16 cellular contexts compared by ENCODE assay signal in the genomic region with DNA sequence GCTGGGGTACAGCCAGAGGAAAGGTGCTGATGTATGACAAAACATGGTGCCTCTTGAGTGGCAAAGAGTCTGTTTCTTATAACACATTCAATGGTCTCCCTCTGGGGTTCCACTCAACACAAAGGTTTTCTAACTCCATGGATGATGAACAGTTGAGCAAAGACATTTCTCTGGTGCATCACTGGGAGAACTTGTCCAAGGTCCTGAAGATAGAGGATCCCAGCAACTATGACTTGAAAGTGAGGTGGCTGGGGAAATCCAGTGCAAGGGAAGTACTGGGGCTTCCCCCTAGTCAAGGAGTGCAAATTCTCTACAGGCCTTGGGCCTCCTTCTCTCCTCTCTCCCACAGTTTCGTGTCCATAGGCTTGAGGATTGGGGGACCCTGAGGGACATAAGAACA.
DNase-seq lines count a peak whose midpoint lies in the region; TF ChIP-seq lines count a peak whose summit lies in the region.
"Had no signal": no experiment of that assay in that cellular context is flagged by ENCODE, and none has a peak within 500 bp of the region (broad histone marks: within the 10 kb centered on the region; RNA-seq: fewer than 3 reads in every experiment).

No MANE protein-coding gene starts in this region.

- H3K4me3 ChIP-seq in mammary epithelial cell (replicated peaks in 1 of 3; ENCODE audit: insufficient read depth in 1 of 3, low read depth in 2 of 3, low read length in 3 of 3), result no peak overlapping the region
- H3K4me3 ChIP-seq: GM23248, SJSA1 had no signal

- POLR2A ChIA-PET in MCF 10A (lab: Yijun Ruan, JAX), result no interaction called here

- no peaks in the 10 kb centered on the region for H3K27me3 ChIP-seq in mammary epithelial cell (ENCODE audit: insufficient read depth, low read length)
- H3K27me3 ChIP-seq: SJSA1 had no signal

- no peaks in the 10 kb centered on the region for H3K36me3 ChIP-seq in mammary epithelial cell (ENCODE audit: insufficient read depth, low read length)
- H3K36me3 ChIP-seq: SJSA1 had no signal

- no peaks in the 10 kb centered on the region for H3K4me1 Mint-ChIP-seq in MCF 10A (ENCODE audit: insufficient read depth, unreplicated experiment)
- H3K4me1 Mint-ChIP-seq: B cell had no signal

- CTCF ChIA-PET in mammary epithelial cell (lab: Charles Lee; ENCODE audit: low non-redundant PET) (no interaction called here), MCF 10A (lab: Yijun Ruan, JAX) (no interaction called here)

- H4K20me1 ChIP-seq in mammary epithelial cell (ENCODE audit: insufficient read depth, low read length), result no peaks in the 10 kb centered on the region

- DNase-seq in mammary epithelial cell (peak; percentile 17), MCF 10A (ENCODE audit: unreplicated experiment) (no peak), RKO (ENCODE audit: low spot score) (peak; percentile 11), iPS-NIHi7 (ENCODE audit: extremely low spot score) (peak; percentile 45), midbrain (lab: John Stamatoyannopoulos, UW) (no peak), GDM1 (lab: John Stamatoyannopoulos, UW) (no peak)
- DNase-seq in stimulated activated CD4-positive, alpha-beta T cell treated with anti-CD3 and anti-CD28 coated beads, Interleukin-4, amount 100 ng/mL, for 24 hours, result no peak
- DNase-seq: Calu3; CD4-positive, alpha-beta T cell; GM23248; MM.1S; NCI-H1436 treated with DMSO at 0.1 percent for 48 hours; NCI-H2081; NCI-H510A treated with DMSO at 0.1 percent for 48 hours had no signal

- H2AFZ ChIP-seq in mammary epithelial cell (ENCODE audit: low read depth, low read length), result no peak overlapping the region
- H2AFZ ChIP-seq: GM23248 had no signal

- no peak overlapping the region for H3K27ac ChIP-seq in mammary epithelial cell (ENCODE audit: insufficient read depth, low read depth, low read length)
- H3K27ac ChIP-seq: GM23248, SJSA1 had no signal

- no peaks in the 10 kb centered on the region for H3K4me1 ChIP-seq in mammary epithelial cell (ENCODE audit: insufficient read depth, low read length)
- H3K4me1 ChIP-seq: SJSA1 had no signal

- H3K9ac ChIP-seq in mammary epithelial cell (ENCODE audit: insufficient read depth, low read length), result no peak overlapping the region
- H3K9ac ChIP-seq: GM23248 had no signal

- H3K27ac Mint-ChIP-seq in MCF 10A (ENCODE audit: low read depth, unreplicated experiment), result no peak overlapping the region
- H3K27ac Mint-ChIP-seq: B cell; CD4-positive, alpha-beta T cell had no signal

- H3K4me3 Mint-ChIP-seq in MCF 10A (ENCODE audit: unreplicated experiment), result no peak overlapping the region
- H3K4me3 Mint-ChIP-seq: B cell; CD4-positive, alpha-beta T cell had no signal

- TF ChIP-seq CTCF in mammary epithelial cell (conservative IDR thresholded peaks at IDR 0.05 in 1 of 2, IDR thresholded peaks at IDR 0.05 in 1 of 2; ENCODE audit: extremely low read depth in 1 of 2, insufficient read depth in 1 of 2, low read depth in 1 of 2, low read length in 2 of 2) (no peak), MCF 10A (IDR thresholded peaks at IDR 0.05; ENCODE audit: unreplicated experiment) (no peak)

- H3K9me3 Mint-ChIP-seq in MCF 10A (ENCODE audit: unreplicated experiment), result peaks cover 16% of the 10 kb centered on the region
- H3K9me3 Mint-ChIP-seq: CD4-positive, alpha-beta T cell had no signal

- dilution Hi-C loops in mammary epithelial cell (cut with HindIII; ENCODE audit: low sequenced_read_pairs), result no loop called here

- BruUV-seq in mammary epithelial cell (replicated peaks; lab: Mats Ljungman, UMichigan) (no TSS peak), MCF 10A (replicated peaks; lab: Mats Ljungman, UMichigan) (no TSS peak)

- no peaks in the 10 kb centered on the region for H3K79me2 ChIP-seq in mammary epithelial cell (ENCODE audit: insufficient read depth, low read length)

- in situ Hi-C loops in mammary epithelial cell (cut with MboI; ENCODE audit: low sequenced_read_pairs in 2 of 2), result no loop called here

- no peak overlapping the region for H3K4me2 ChIP-seq in mammary epithelial cell (ENCODE audit: insufficient read depth, low read depth, low read length)

- intact Hi-C loops in mammary epithelial cell (cut with micrococcal nuclease), result no loop called here
- intact Hi-C loops in MCF 10A (cut with micrococcal nuclease), result no loop called here

- H3K36me3 Mint-ChIP-seq in MCF 10A (ENCODE audit: insufficient read depth, unreplicated experiment), result no peaks in the 10 kb centered on the region

- no peaks in the 10 kb centered on the region for H3K27me3 Mint-ChIP-seq in MCF 10A (ENCODE audit: insufficient read depth, unreplicated experiment)
- H3K27me3 Mint-ChIP-seq: B cell; CD4-positive, alpha-beta T cell had no signal

- H3K9me3 ChIP-seq in mammary epithelial cell (replicated peaks; ENCODE audit: insufficient read depth, low read length), result no peaks in the 10 kb centered on the region
- H3K9me3 ChIP-seq: SJSA1 had no signal

- WGBS in mammary epithelial cell (ENCODE audit: low coverage, missing lambda C conversion rate), result 42% methylated on average over 1 of the region's 1 CpG

Comparison
In these comparisons a context has a peak if more than half of its experiments do, and no peak if none do; other contexts are left out.
1. DNase-seq: peak in mammary epithelial cell (single experiment), RKO (single experiment) and iPS-NIHi7 (single experiment); none in MCF 10A (single experiment), midbrain (single experiment), stimulated activated CD4-positive, alpha-beta T cell treated with anti-CD3 and anti-CD28 coated beads, Interleukin-4, amount 100 ng/mL, for 24 hours (single experiment) and GDM1 (single experiment).